Comparison of ENCODE assay signal across 1 cellular context in genomic region chr14:24080888-24081738, GRCh38.
A peak's percentile ranks its signal among the peaks of the same experiment; 100 is the strongest.
TF ChIP-seq lines count a peak whose summit lies in the region.

No MANE protein-coding gene starts in this region.

TF ChIP-seq in K562, 482 proteins besides CTCF, POLR2A, EP300 and RAD21 (continued from another document and continues in another):
- TF ChIP-seq POLR2B (IDR thresholded peaks at IDR 0.05; ENCODE audit: low read depth, partially characterized antibody) (no peak), ZNF589 (CRISPR knock-in tag; IDR thresholded peaks at IDR 0.05; ENCODE audit: low read depth) (no peak), RUNX1 (IDR thresholded peaks at IDR 0.05; ENCODE audit: low read depth) (no peak), E2F4 (CRISPR knock-in tag; IDR thresholded peaks at IDR 0.05; ENCODE audit: low read depth) (no peak), TCF15 (CRISPR knock-in tag; IDR thresholded peaks at IDR 0.05) (no peak), THAP12 (CRISPR knock-in tag; IDR thresholded peaks at IDR 0.05) (peak; percentile 74; the same call in 1 of the 2 replicates), ZNF830 (CRISPR knock-in tag; IDR thresholded peaks at IDR 0.05) (no peak), NR2C2 (CRISPR knock-in tag; IDR thresholded peaks at IDR 0.05) (no peak), NR2C2 (tag; IDR thresholded peaks at IDR 0.05) (peak; percentile 16; the same call in 1 of the 2 replicates), RBM34 (IDR thresholded peaks at IDR 0.05; ENCODE audit: borderline replicate concordance, insufficient read depth, low read length) (no peak), ETS2 (tag; IDR thresholded peaks at IDR 0.05; ENCODE audit: borderline replicate concordance, poor library complexity, severe bottlenecking) (no peak), CHD1 (IDR thresholded peaks at IDR 0.05; ENCODE audit: low read length) (no peak), RNF219 (CRISPR knock-in tag; IDR thresholded peaks at IDR 0.05) (no peak), SMARCC2 (IDR thresholded peaks at IDR 0.05; ENCODE audit: low read depth) (no peak), ZBTB26 (CRISPR knock-in tag; IDR thresholded peaks at IDR 0.05) (no peak), XRCC4 (IDR thresholded peaks at IDR 0.05; ENCODE audit: extremely low read depth, insufficient read depth, insufficient read length) (no peak), SMAD4 (CRISPR knock-in tag; conservative IDR thresholded peaks at IDR 0.05) (peak; percentile 4; the same call in 1 of the 2 replicates), EHMT2 (IDR thresholded peaks at IDR 0.05) (no peak), SP1 (CRISPR knock-in tag; IDR thresholded peaks at IDR 0.05) (peak; percentile 9; the same call in 1 of the 2 replicates), HMGN3 (IDR thresholded peaks at IDR 0.05; ENCODE audit: borderline replicate concordance, extremely low read depth, insufficient read length, low read depth, low read length) (peak; percentile 69), CCNT2 (IDR thresholded peaks at IDR 0.05; ENCODE audit: borderline replicate concordance, extremely low read depth, insufficient read length, low read depth, low read length) (peak; percentile 59), C11orf30 (IDR thresholded peaks at IDR 0.05; ENCODE audit: low read depth) (peak; percentile 49), ZNF23 (CRISPR knock-in tag; IDR thresholded peaks at IDR 0.05) (no peak), ZNF77 (CRISPR knock-in tag; IDR thresholded peaks at IDR 0.05) (no peak), ZC3H8 (IDR thresholded peaks at IDR 0.05) (no peak), KDM2B (CRISPR knock-in tag; IDR thresholded peaks at IDR 0.05) (0 out of 2 replicates have a peak, but pooled peaks have one; percentile 13), PATZ1 (CRISPR knock-in tag; IDR thresholded peaks at IDR 0.05; ENCODE audit: borderline replicate concordance) (no peak), BRD4 (IDR thresholded peaks at IDR 0.05) (no peak), ZNF639 (CRISPR knock-in tag; conservative IDR thresholded peaks at IDR 0.05 in 1 of 2, IDR thresholded peaks at IDR 0.05 in 1 of 2) (no peak), ARID3A (IDR thresholded peaks at IDR 0.05; ENCODE audit: borderline replicate concordance, low read depth, low read length) (no peak), POLR3G (IDR thresholded peaks at IDR 0.05; ENCODE audit: extremely low read depth, insufficient read length, insufficient replicate concordance) (no peak), POLR2G (IDR thresholded peaks at IDR 0.05; ENCODE audit: low read depth, low read length) (peak; percentile 78), MXI1 (IDR thresholded peaks at IDR 0.05; ENCODE audit: low read depth, low read length) (no peak), NCOA4 (IDR thresholded peaks at IDR 0.05; ENCODE audit: partially characterized antibody) (no peak), ZBTB2 (IDR thresholded peaks at IDR 0.05) (no peak), L3MBTL2 (IDR thresholded peaks at IDR 0.05) (peak; percentile 66; the same call in 1 of the 2 replicates), ID3 (CRISPR knock-in tag; IDR thresholded peaks at IDR 0.05) (no peak), ID3 (tag; IDR thresholded peaks at IDR 0.05) (peak; percentile 37; the same call in 1 of the 2 replicates), PHF8 (IDR thresholded peaks at IDR 0.05; ENCODE audit: borderline replicate concordance, low read length) (peak; percentile 87; the same call in 1 of the 2 replicates), ZNF165 (CRISPR knock-in tag; IDR thresholded peaks at IDR 0.05; ENCODE audit: borderline replicate concordance) (no peak), CREB3L1 (IDR thresholded peaks at IDR 0.05; ENCODE audit: borderline replicate concordance, low read depth) (0 out of 2 replicates have a peak, but pooled peaks have one; percentile 21), E2F6 (IDR thresholded peaks at IDR 0.05; ENCODE audit: borderline replicate concordance in 1 of 2, extremely low read depth in 1 of 2, insufficient read depth in 1 of 2, insufficient read length in 1 of 2, low read depth in 1 of 2, low read length in 1 of 2, poor library complexity in 1 of 2, severe bottlenecking in 1 of 2) (peak in 1 of 2 experiments; percentile 54), ZBTB9 (CRISPR knock-in tag; IDR thresholded peaks at IDR 0.05) (no peak), RNF2 (IDR thresholded peaks at IDR 0.05) (0 out of 2 replicates have a peak, but pooled peaks have one; percentile 0), NR2F6 (CRISPR knock-in tag; IDR thresholded peaks at IDR 0.05) (no peak)
